ENCODE assay signal across 9 cellular contexts in the genomic region with DNA sequence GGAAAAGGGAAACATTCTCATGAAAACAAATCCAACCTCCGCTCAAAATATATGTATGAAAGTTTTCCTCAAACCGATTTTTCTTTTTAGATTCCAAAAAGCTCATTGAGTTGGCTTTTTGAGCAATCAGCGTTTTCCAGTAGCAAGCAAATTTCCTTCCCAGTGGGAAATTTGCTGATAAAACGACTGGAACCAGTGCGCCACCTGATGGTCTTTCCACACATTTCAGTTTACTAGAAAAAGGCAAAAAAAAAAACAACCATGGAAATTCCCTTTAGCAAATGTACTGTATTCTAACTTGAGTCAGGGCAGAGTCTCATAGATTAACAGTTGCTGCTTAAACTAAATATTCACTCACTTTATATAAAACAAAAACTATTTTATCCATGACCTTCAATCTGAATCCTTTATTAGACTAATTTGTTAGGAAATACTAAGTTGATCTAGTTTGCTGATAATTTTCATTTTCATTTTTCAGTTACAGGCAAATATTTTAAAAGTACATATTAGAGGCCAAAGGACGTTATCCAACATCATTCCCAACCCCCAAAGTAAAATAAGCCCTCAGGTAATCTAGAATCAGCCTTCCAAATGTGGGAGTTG.
DNase-seq lines count a peak whose midpoint lies in the region; ATAC-seq and TF ChIP-seq lines count a peak whose summit lies in the region.
"Had no signal": no experiment of that assay in that cellular context is flagged by ENCODE, and none has a peak within 500 bp of the region (broad histone marks: within the 10 kb centered on the region; RNA-seq: fewer than 3 reads in every experiment).

No MANE protein-coding gene starts in this region.

- H3K9me3 ChIP-seq in Caco-2 (no peaks in the 10 kb centered on the region), upper lobe of right lung (no peaks in the 10 kb centered on the region)

- H3K36me3 ChIP-seq in Caco-2 (ENCODE audit: control insufficient read depth, insufficient read depth, low read length) (no peaks in the 10 kb centered on the region), upper lobe of right lung (no peaks in the 10 kb centered on the region)

- ATAC-seq in HG02885 (IDR thresholded peaks at IDR 0.05; ENCODE audit: poor library complexity, unreplicated experiment): peak; percentile 44
- ATAC-seq in upper lobe of right lung: no peak
- ATAC-seq in GM21528 (IDR thresholded peaks at IDR 0.05; ENCODE audit: low FRiP score, unreplicated experiment): no peak
- no peak for ATAC-seq in GM21576 (IDR thresholded peaks at IDR 0.05; ENCODE audit: unreplicated experiment)
- ATAC-seq in HG02798 (IDR thresholded peaks at IDR 0.05; ENCODE audit: poor library complexity, unreplicated experiment): no peak

- H3K4me1 Mint-ChIP-seq in Caco-2 (ENCODE audit: low read depth, unreplicated experiment): peaks cover 6% of the 10 kb centered on the region
- H3K4me1 Mint-ChIP-seq: memory B cell had no signal

- no peak overlapping the region for H3K4me3 Mint-ChIP-seq in Caco-2 (ENCODE audit: unreplicated experiment)
- H3K4me3 Mint-ChIP-seq: memory B cell had no signal

- no peak overlapping the region for H3K27ac Mint-ChIP-seq in Caco-2 (ENCODE audit: unreplicated experiment)
- H3K27ac Mint-ChIP-seq: memory B cell had no signal

- no peaks in the 10 kb centered on the region for H3K36me3 Mint-ChIP-seq in Caco-2 (ENCODE audit: insufficient read depth, unreplicated experiment)
- H3K36me3 Mint-ChIP-seq: memory B cell had no signal

- CTCF ChIA-PET in Caco-2 (lab: Charles Lee): interaction anchor here (0.6 to 0.7 kb wide), 8 partner anchors 9 to 610 kb away, joined by 3 to 10 read pairs (median 6); no protein-coding TSS in a partner anchor

- DNase-seq in Caco-2 (peak in 1 of 2 experiments; percentile 44), SW480 (ENCODE audit: low spot score) (peak; percentile 46), inferior parietal cortex (ENCODE audit: extremely low spot score) (peak; percentile 68), upper lobe of right lung (no peak)

- no TSS peak for BruUV-seq in Caco-2 (replicated peaks; lab: Mats Ljungman, UMichigan)

- H3K4me1 ChIP-seq in Caco-2: no peaks in the 10 kb centered on the region
- no peaks in the 10 kb centered on the region for H3K4me1 ChIP-seq in upper lobe of right lung

- H3K9me3 Mint-ChIP-seq in Caco-2 (ENCODE audit: unreplicated experiment): no peaks in the 10 kb centered on the region
- H3K9me3 Mint-ChIP-seq: memory B cell had no signal

- intact Hi-C loops in Caco-2 (cut with micrococcal nuclease; ENCODE audit: unreplicated experiment): loop anchor here (1.0 to 10.0 kb wide), 2 partner anchors 508 to 673 kb away; no protein-coding TSS in a partner anchor
- intact Hi-C loops in upper lobe of right lung (cut with DNase I): no loop called here

- H3K4me3 ChIP-seq in Caco-2 (ENCODE audit: low read depth, low read length): no peak overlapping the region
- H3K4me3 ChIP-seq in upper lobe of right lung: no peak overlapping the region

- H3K27me3 ChIP-seq in Caco-2 (replicated peaks; ENCODE audit: control insufficient read depth, insufficient read depth, low read length) (no peaks in the 10 kb centered on the region), upper lobe of right lung (peaks cover 14% of the 10 kb centered on the region)

- no peak overlapping the region for H3K27ac ChIP-seq in upper lobe of right lung

- TF ChIP-seq CTCF in Caco-2 (IDR thresholded peaks at IDR 0.05; ENCODE audit: insufficient read depth in 1 of 2, low read depth in 1 of 2, low read length in 1 of 2, severe bottlenecking in 1 of 2, unreplicated experiment in 1 of 2): peak; percentile 66 to 73
- TF ChIP-seq CTCF in upper lobe of right lung (IDR thresholded peaks at IDR 0.05): peak; percentile 65

- POLR2A ChIA-PET in Caco-2 (lab: Charles Lee): interaction anchor here (0.6 kb wide), 1 partner anchor 511 kb away, joined by 6 read pairs; no protein-coding TSS in a partner anchor

- peaks cover 12% of the 10 kb centered on the region for H3K27me3 Mint-ChIP-seq in Caco-2 (ENCODE audit: insufficient read depth, unreplicated experiment)
- H3K27me3 Mint-ChIP-seq: memory B cell had no signal
